ENCODE assay signal across 9 cellular contexts in genomic region chr2:24785704-24786321, GRCh38. TPM values are rescaled to one million over a fixed set of nuclear protein-coding genes. Genes with fewer than 3 reads are reported as not detected.
A peak's percentile ranks its signal among the peaks of the same experiment; 100 is the strongest.
DNase-seq lines count a peak whose midpoint lies in the region; ATAC-seq and TF ChIP-seq lines count a peak whose summit lies in the region.
"Had no signal": no experiment of that assay in that cellular context is flagged by ENCODE, and none has a peak within 500 bp of the region (broad histone marks: within the 10 kb centered on the region; RNA-seq: fewer than 3 reads in every experiment).

No MANE protein-coding gene starts in this region.

- H3K27me3 ChIP-seq in DOHH2 (ENCODE audit: control insufficient read depth, low read length) (no peaks in the 10 kb centered on the region), endodermal cell (ENCODE audit: control insufficient read depth, insufficient read depth, low read length, poor library complexity, severe bottlenecking) (no peaks in the 10 kb centered on the region)

- peak overlapping the region; percentile 63 for H3K27ac ChIP-seq in DOHH2 (ENCODE audit: low read depth, low read length)
- H3K27ac ChIP-seq in endodermal cell (ENCODE audit: low read depth, low read length), result no peak overlapping the region

- H3K36me3 ChIP-seq in DOHH2 (ENCODE audit: control insufficient read depth, low read length) (no peaks in the 10 kb centered on the region), endodermal cell (ENCODE audit: control insufficient read depth, insufficient read depth, low read length) (peaks cover 7% of the 10 kb centered on the region)

- no peak overlapping the region for H3K4me3 Mint-ChIP-seq in endodermal cell
- H3K4me3 Mint-ChIP-seq in activated CD8-positive, alpha-beta memory T cell treated with anti-CD3 and anti-CD28 coated beads, Interleukin-2, amount 10 ng/mL, durations not matched to agents 7 days and 5 days, result no peak overlapping the region
- H3K4me3 Mint-ChIP-seq in mesothelial cell of epicardium, result no peak overlapping the region

- CTCF ChIA-PET in activated CD8-positive, alpha-beta memory T cell treated with anti-CD3 and anti-CD28 coated beads, Interleukin-2, amount 10 ng/mL, durations not matched to agents 7 days and 5 days (lab: Charles Lee), result no interaction called here

- H3K9me3 ChIP-seq in DOHH2 (ENCODE audit: control insufficient read depth, insufficient read depth, low read length), result peaks cover 12% of the 10 kb centered on the region; the same call in 1 of the 2 replicates
- H3K9me3 ChIP-seq in endodermal cell (ENCODE audit: control insufficient read depth, low read length), result no peaks in the 10 kb centered on the region

- H3F3A ChIP-seq in DOHH2 (ENCODE audit: control insufficient read depth, insufficient read depth), result peaks cover 8% of the 10 kb centered on the region; the same call in 1 of the 2 replicates

- H3K27ac Mint-ChIP-seq in endodermal cell, result no peak overlapping the region
- no peak overlapping the region for H3K27ac Mint-ChIP-seq in activated CD8-positive, alpha-beta memory T cell treated with anti-CD3 and anti-CD28 coated beads, Interleukin-2, amount 10 ng/mL, durations not matched to agents 7 days and 5 days
- H3K27ac Mint-ChIP-seq in mesothelial cell of epicardium, result no peak overlapping the region

- H3K4me2 ChIP-seq in DOHH2 (ENCODE audit: low read length), result peak overlapping the region; percentile 93

- H3K36me3 Mint-ChIP-seq in endodermal cell (ENCODE audit: low read depth) (peaks cover 15% of the 10 kb centered on the region), mesothelial cell of epicardium (peaks cover 7% of the 10 kb centered on the region)
- H3K36me3 Mint-ChIP-seq in activated CD8-positive, alpha-beta memory T cell treated with anti-CD3 and anti-CD28 coated beads, Interleukin-2, amount 10 ng/mL, durations not matched to agents 7 days and 5 days, result no peaks in the 10 kb centered on the region

- H3K79me2 ChIP-seq in DOHH2 (ENCODE audit: control insufficient read depth, low read length), result no peaks in the 10 kb centered on the region

- H3K4me1 ChIP-seq in DOHH2 (ENCODE audit: control insufficient read depth, low read length), result peaks cover 26% of the 10 kb centered on the region
- H3K4me1 ChIP-seq in endodermal cell (ENCODE audit: control insufficient read depth, insufficient read depth, low read length), result no peaks in the 10 kb centered on the region

- H3K9me3 Mint-ChIP-seq in endodermal cell, result peaks cover 2% of the 10 kb centered on the region
- H3K9me3 Mint-ChIP-seq in activated CD8-positive, alpha-beta memory T cell treated with anti-CD3 and anti-CD28 coated beads, Interleukin-2, amount 10 ng/mL, durations not matched to agents 7 days and 5 days (ENCODE audit: low read depth), result no peaks in the 10 kb centered on the region
- H3K9me3 Mint-ChIP-seq in mesothelial cell of epicardium, result peaks cover 15% of the 10 kb centered on the region

- H3K4me1 Mint-ChIP-seq in endodermal cell, result peaks cover 9% of the 10 kb centered on the region
- H3K4me1 Mint-ChIP-seq in activated CD8-positive, alpha-beta memory T cell treated with anti-CD3 and anti-CD28 coated beads, Interleukin-2, amount 10 ng/mL, durations not matched to agents 7 days and 5 days, result no peaks in the 10 kb centered on the region
- no peaks in the 10 kb centered on the region for H3K4me1 Mint-ChIP-seq in mesothelial cell of epicardium

- TF ChIP-seq CTCF in DOHH2 (IDR thresholded peaks at IDR 0.05; ENCODE audit: low read depth, low read length, poor library complexity, severe bottlenecking), result no peak
- no peak for TF ChIP-seq CTCF in endodermal cell (conservative IDR thresholded peaks at IDR 0.05)
- TF ChIP-seq CTCF in mesothelial cell of epicardium (IDR thresholded peaks at IDR 0.05; ENCODE audit: unreplicated experiment), result no peak

- H3K9ac ChIP-seq in endodermal cell (ENCODE audit: extremely low read depth, low read length, poor library complexity, severe bottlenecking), result no peak overlapping the region

- H3K9me2 ChIP-seq in DOHH2 (replicated peaks; ENCODE audit: control insufficient read depth, low read length), result no peaks in the 10 kb centered on the region

- WGBS in endodermal cell (ENCODE audit: insufficient coverage in 1 of 2, insufficient read length in 1 of 2), 2 experiments, result 94 to 100% methylated on average over 4 to 6 of the region's 6 CpGs

- no peaks in the 10 kb centered on the region for H4K20me1 ChIP-seq in DOHH2 (ENCODE audit: control insufficient read depth, insufficient read depth, low read depth, low read length)

- H3K4me3 ChIP-seq in DOHH2 (ENCODE audit: low read length) (peak overlapping the region; percentile 50), endodermal cell (ENCODE audit: low read length) (no peak overlapping the region)

- peak; percentile 18 for DNase-seq in SIG-M5 (lab: John Stamatoyannopoulos, UW)
- DNase-seq in activated naive CD4-positive, alpha-beta T cell treated with anti-CD3 and anti-CD28 coated beads, Interleukin-2, amount 50 U/mL, for 16 hours, result no peak
- DNase-seq in endodermal cell, result no peak
- no peak for DNase-seq in activated CD8-positive, alpha-beta memory T cell treated with anti-CD3 and anti-CD28 coated beads, Interleukin-2, amount 10 ng/mL, durations not matched to agents 7 days and 5 days
- DNase-seq in mesothelial cell of epicardium (ENCODE audit: low spot score in 2 of 2, unreplicated experiment in 2 of 2), result no peak
- DNase-seq: MM.1S had no signal

- peak; percentile 66 for ATAC-seq in GM19468 (IDR thresholded peaks at IDR 0.05; ENCODE audit: extremely low read depth, unreplicated experiment)
- ATAC-seq in HG03469 (IDR thresholded peaks at IDR 0.05; ENCODE audit: unreplicated experiment), result peak; percentile 80
- ATAC-seq in activated CD8-positive, alpha-beta memory T cell treated with anti-CD3 and anti-CD28 coated beads, Interleukin-2, amount 10 ng/mL, durations not matched to agents 7 days and 5 days, result no peak

- H3K27me3 Mint-ChIP-seq in endodermal cell (ENCODE audit: insufficient read depth) (peaks cover 2% of the 10 kb centered on the region), mesothelial cell of epicardium (ENCODE audit: low read depth) (no peaks in the 10 kb centered on the region)
- no peaks in the 10 kb centered on the region for H3K27me3 Mint-ChIP-seq in activated CD8-positive, alpha-beta memory T cell treated with anti-CD3 and anti-CD28 coated beads, Interleukin-2, amount 10 ng/mL, durations not matched to agents 7 days and 5 days

RNA-seq across cellular contexts. Expression of gene PTRHD1, which starts 7.4 kb away (rescaled TPM):
- total RNA-seq in endodermal cell (10 to 100 TPM; 37.2 to 38.2 TPM), mesothelial cell of epicardium (17.2 to 22.4 TPM (median 22.0 TPM) in 3 replicates)
- polyA plus RNA-seq in endodermal cell (2013, experiment 1 of 2), result 40.6 TPM
- polyA plus RNA-seq in endodermal cell (2013, experiment 2 of 2), result 35.9 TPM
- 10 to 100 TPM; 17.9 to 29.3 TPM for total RNA-seq in activated CD8-positive, alpha-beta memory T cell treated with anti-CD3 and anti-CD28 coated beads, Interleukin-2, amount 10 ng/mL, durations not matched to agents 7 days and 5 days

RNA-seq across cellular contexts. Expression of gene CENPO, which starts 7.4 kb away (rescaled TPM):
- total RNA-seq in endodermal cell (10 to 100 TPM; 27.3 to 40.3 TPM), mesothelial cell of epicardium (18.1 to 19.0 TPM (median 18.8 TPM) in 3 replicates)
- 42.5 TPM for polyA plus RNA-seq in endodermal cell (2013, experiment 1 of 2)
- polyA plus RNA-seq in endodermal cell (2013, experiment 2 of 2), result 38.4 TPM
- total RNA-seq in activated CD8-positive, alpha-beta memory T cell treated with anti-CD3 and anti-CD28 coated beads, Interleukin-2, amount 10 ng/mL, durations not matched to agents 7 days and 5 days, result 10 to 100 TPM; 55.4 to 57.4 TPM
